Comparison of ENCODE assay signal across 20 cellular contexts in genomic region chr20:1674361-1674760, GRCh38. TPM values are rescaled to one million over a fixed set of nuclear protein-coding genes. Genes with fewer than 3 reads are reported as not detected.
DNase-seq lines count a peak whose midpoint lies in the region; ATAC-seq and TF ChIP-seq lines count a peak whose summit lies in the region.
"Had no signal": no experiment of that assay in that cellular context is flagged by ENCODE, and none has a peak within 500 bp of the region (broad histone marks: within the 10 kb centered on the region; RNA-seq: fewer than 3 reads in every experiment).

No MANE protein-coding gene starts in this region.

- H3K9me3 Mint-ChIP-seq in activated CD4-positive, alpha-beta T cell treated with anti-CD3 and anti-CD28 coated beads for 36 hours (ENCODE audit: low read depth): peaks cover 4% of the 10 kb centered on the region
- H3K9me3 Mint-ChIP-seq in activated CD4-positive, alpha-beta memory T cell treated with anti-CD3 and anti-CD28 coated beads for 36 hours: peaks cover 4% of the 10 kb centered on the region
- peaks cover 9% of the 10 kb centered on the region for H3K9me3 Mint-ChIP-seq in activated naive CD8-positive, alpha-beta T cell treated with anti-CD3 and anti-CD28 coated beads, Interleukin-2, amount 50 U/mL, for 24 hours
- H3K9me3 Mint-ChIP-seq: neural crest cell had no signal

- no peak overlapping the region for H2AFZ ChIP-seq in SK-N-SH (ENCODE audit: low read depth)

- peak; percentile 61 for DNase-seq in activated CD4-positive, alpha-beta T cell treated with anti-CD3 and anti-CD28 coated beads for 36 hours
- DNase-seq in activated CD4-positive, alpha-beta T cell treated with anti-CD3 and anti-CD28 coated beads for 1 hour: no peak
- peak; percentile 78 for DNase-seq in activated CD4-positive, alpha-beta memory T cell treated with anti-CD3 and anti-CD28 coated beads for 36 hours
- DNase-seq in activated naive CD8-positive, alpha-beta T cell treated with anti-CD3 and anti-CD28 coated beads, Interleukin-2, amount 50 U/mL, for 24 hours: no peak
- no peak for DNase-seq in stimulated activated naive CD8-positive, alpha-beta T cell treated with anti-CD3 and anti-CD28 coated beads, Interleukin-15, Interleukin-2, amounts not matched to agents 100 U/mL and 50 U/mL, for 24 hours
- DNase-seq in SK-N-SH: no peak
- DNase-seq: 8988T; cerebellar nuclear complex; EL; gastrocnemius medialis; H7; NCI-H2081; NCI-H69; stimulated activated naive B cell treated with anti-CD40 and anti-IgM and Interleukin-4, amounts not matched to agents 10 μg/mL and 1 μg/mL and 100 μg/mL, for 72 hours; SW 1271 had no signal

- POLR2A ChIA-PET in activated CD4-positive, alpha-beta T cell treated with anti-CD3 and anti-CD28 coated beads for 36 hours (lab: Charles Lee): no interaction called here
- POLR2A ChIA-PET in activated CD4-positive, alpha-beta memory T cell treated with anti-CD3 and anti-CD28 coated beads for 36 hours (lab: Charles Lee): interaction anchor here (1.2 to 1.7 kb wide), 2 partner anchors 10 kb away, joined by 4 to 11 read pairs; no protein-coding TSS in a partner anchor
- POLR2A ChIA-PET in SK-N-SH (lab: Yijun Ruan, JAX): no interaction called here

- H3K79me2 ChIP-seq in SK-N-SH (ENCODE audit: insufficient read depth): no peaks in the 10 kb centered on the region

- no peaks in the 10 kb centered on the region for H3K9me2 ChIP-seq in SK-N-SH

- no peak for TF ChIP-seq EP300 in SK-N-SH (IDR thresholded peaks at IDR 0.05; ENCODE audit: borderline replicate concordance in 1 of 2, low read depth in 1 of 2, low read length in 1 of 2)

- H3K4me3 ChIP-seq in SK-N-SH (ENCODE audit: low read depth in 2 of 2, low read length in 1 of 2): no peak overlapping the region
- H3K4me3 ChIP-seq: gastrocnemius medialis, lung had no signal

- H3K4me1 ChIP-seq in SK-N-SH (ENCODE audit: control insufficient read depth in 1 of 2, insufficient read depth in 2 of 2, low read depth in 1 of 2, low read length in 1 of 2): no peaks in the 10 kb centered on the region
- H3K4me1 ChIP-seq: gastrocnemius medialis had no signal

- no peaks in the 10 kb centered on the region for H3K27me3 Mint-ChIP-seq in activated CD4-positive, alpha-beta T cell treated with anti-CD3 and anti-CD28 coated beads for 36 hours
- no peaks in the 10 kb centered on the region for H3K27me3 Mint-ChIP-seq in activated CD4-positive, alpha-beta memory T cell treated with anti-CD3 and anti-CD28 coated beads for 36 hours
- no peaks in the 10 kb centered on the region for H3K27me3 Mint-ChIP-seq in activated naive CD8-positive, alpha-beta T cell treated with anti-CD3 and anti-CD28 coated beads, Interleukin-2, amount 50 U/mL, for 24 hours

- peak overlapping the region; percentile 28 for H3K4me3 Mint-ChIP-seq in activated CD4-positive, alpha-beta T cell treated with anti-CD3 and anti-CD28 coated beads for 36 hours
- peak overlapping the region; percentile 30 for H3K4me3 Mint-ChIP-seq in activated CD4-positive, alpha-beta memory T cell treated with anti-CD3 and anti-CD28 coated beads for 36 hours
- peak overlapping the region; percentile 53 for H3K4me3 Mint-ChIP-seq in activated naive CD8-positive, alpha-beta T cell treated with anti-CD3 and anti-CD28 coated beads, Interleukin-2, amount 50 U/mL, for 24 hours
- H3K4me3 Mint-ChIP-seq: neural crest cell; stimulated activated naive B cell treated with anti-CD40 and anti-IgM and Interleukin-4, amounts not matched to agents 10 μg/mL and 1 μg/mL and 100 μg/mL, for 72 hours had no signal

- no peaks in the 10 kb centered on the region; the same call in 1 of the 2 replicates for H3K27me3 ChIP-seq in SK-N-SH (ENCODE audit: insufficient read depth)

- H3K36me3 Mint-ChIP-seq in activated CD4-positive, alpha-beta T cell treated with anti-CD3 and anti-CD28 coated beads for 36 hours (ENCODE audit: low read depth): peaks cover 35% of the 10 kb centered on the region
- H3K36me3 Mint-ChIP-seq in activated CD4-positive, alpha-beta memory T cell treated with anti-CD3 and anti-CD28 coated beads for 36 hours: peaks cover 14% of the 10 kb centered on the region
- peaks cover 26% of the 10 kb centered on the region for H3K36me3 Mint-ChIP-seq in activated naive CD8-positive, alpha-beta T cell treated with anti-CD3 and anti-CD28 coated beads, Interleukin-2, amount 50 U/mL, for 24 hours (ENCODE audit: low read depth)
- H3K36me3 Mint-ChIP-seq: stimulated activated naive B cell treated with anti-CD40 and anti-IgM and Interleukin-4, amounts not matched to agents 10 μg/mL and 1 μg/mL and 100 μg/mL, for 72 hours had no signal

- H3K4me2 ChIP-seq in SK-N-SH: no peak overlapping the region

- H3K36me3 ChIP-seq in SK-N-SH (replicated peaks in 1 of 2; ENCODE audit: control insufficient read depth in 1 of 2, insufficient read depth in 2 of 2, low read length in 1 of 2): no peaks in the 10 kb centered on the region
- H3K36me3 ChIP-seq: gastrocnemius medialis had no signal

- peaks cover 95% of the 10 kb centered on the region for H3K4me1 Mint-ChIP-seq in activated CD4-positive, alpha-beta T cell treated with anti-CD3 and anti-CD28 coated beads for 36 hours
- H3K4me1 Mint-ChIP-seq in activated CD4-positive, alpha-beta memory T cell treated with anti-CD3 and anti-CD28 coated beads for 36 hours (ENCODE audit: low read depth): peaks cover 92% of the 10 kb centered on the region
- H3K4me1 Mint-ChIP-seq in activated naive CD8-positive, alpha-beta T cell treated with anti-CD3 and anti-CD28 coated beads, Interleukin-2, amount 50 U/mL, for 24 hours: peaks cover 97% of the 10 kb centered on the region
- H3K4me1 Mint-ChIP-seq: neural crest cell had no signal

- peak; percentile 54 for ATAC-seq in activated CD4-positive, alpha-beta T cell treated with anti-CD3 and anti-CD28 coated beads for 36 hours
- ATAC-seq in activated naive CD8-positive, alpha-beta T cell treated with anti-CD3 and anti-CD28 coated beads, Interleukin-2, amount 50 U/mL, for 24 hours: peak; percentile 41
- ATAC-seq in stimulated activated naive CD8-positive, alpha-beta T cell treated with anti-CD3 and anti-CD28 coated beads, Interleukin-15, Interleukin-2, amounts not matched to agents 100 U/mL and 50 U/mL, for 24 hours: peak; percentile 53
- ATAC-seq in GM18870 (IDR thresholded peaks at IDR 0.05; ENCODE audit: unreplicated experiment): no peak
- no peak for ATAC-seq in HG02870 (IDR thresholded peaks at IDR 0.05; ENCODE audit: unreplicated experiment)
- ATAC-seq: gastrocnemius medialis; HepG2; stimulated activated naive B cell treated with anti-CD40 and anti-IgM and Interleukin-4, amounts not matched to agents 10 μg/mL and 1 μg/mL and 100 μg/mL, for 72 hours had no signal

- H3F3A ChIP-seq in SK-N-SH (replicated peaks; ENCODE audit: insufficient read depth): no peaks in the 10 kb centered on the region

- TF ChIP-seq RAD21 in SK-N-SH (IDR thresholded peaks at IDR 0.05; ENCODE audit: low read length): no peak

- H3K9ac ChIP-seq in SK-N-SH: no peak overlapping the region

- no peaks in the 10 kb centered on the region for H4K20me1 ChIP-seq in SK-N-SH (ENCODE audit: insufficient read depth)

- peak overlapping the region; percentile 97 for H3K27ac Mint-ChIP-seq in activated CD4-positive, alpha-beta T cell treated with anti-CD3 and anti-CD28 coated beads for 36 hours
- peak overlapping the region; percentile 97 for H3K27ac Mint-ChIP-seq in activated CD4-positive, alpha-beta memory T cell treated with anti-CD3 and anti-CD28 coated beads for 36 hours
- peak overlapping the region; percentile 91 for H3K27ac Mint-ChIP-seq in activated naive CD8-positive, alpha-beta T cell treated with anti-CD3 and anti-CD28 coated beads, Interleukin-2, amount 50 U/mL, for 24 hours
- H3K27ac Mint-ChIP-seq: stimulated activated naive B cell treated with anti-CD40 and anti-IgM and Interleukin-4, amounts not matched to agents 10 μg/mL and 1 μg/mL and 100 μg/mL, for 72 hours had no signal

- CTCF ChIA-PET in activated CD4-positive, alpha-beta T cell treated with anti-CD3 and anti-CD28 coated beads for 36 hours (lab: Charles Lee): interaction anchor here (0.5 to 1.1 kb wide), 5 partner anchors 8 to 578 kb away, joined by 3 to 4 read pairs (median 3); no protein-coding TSS in a partner anchor
- CTCF ChIA-PET in activated CD4-positive, alpha-beta memory T cell treated with anti-CD3 and anti-CD28 coated beads for 36 hours (lab: Charles Lee): interaction anchor here (1.3 kb wide), 1 partner anchor 103 kb away, joined by 4 read pairs; no protein-coding TSS in a partner anchor
- CTCF ChIA-PET in SK-N-SH (lab: Yijun Ruan, JAX): interaction anchor here (0.9 kb wide), 1 partner anchor 9 kb away, joined by 3 read pairs; no protein-coding TSS in a partner anchor

- intact Hi-C loops in activated CD4-positive, alpha-beta T cell treated with anti-CD3 and anti-CD28 coated beads for 36 hours (cut with DNase I, micrococcal nuclease): no loop called here
- intact Hi-C loops in activated CD4-positive, alpha-beta memory T cell treated with anti-CD3 and anti-CD28 coated beads for 36 hours (cut with micrococcal nuclease): no loop called here

- no peak overlapping the region for H3K27ac ChIP-seq in SK-N-SH (ENCODE audit: low read depth in 2 of 2, low read length in 1 of 2)

- no peaks in the 10 kb centered on the region for H3K9me3 ChIP-seq in SK-N-SH
- H3K9me3 ChIP-seq: gastrocnemius medialis had no signal

- TF ChIP-seq CTCF in SK-N-SH (IDR thresholded peaks at IDR 0.05): no peak

- 58% methylated on average over 3 of the region's 3 CpGs for WGBS in SK-N-SH (ENCODE audit: low lambda C conversion rate)

TF ChIP-seq in SK-N-SH, 30 proteins besides CTCF, POLR2A, EP300 and RAD21 (continues in another document):
- TF ChIP-seq TEAD4 (IDR thresholded peaks at IDR 0.05; ENCODE audit: borderline replicate concordance, insufficient read depth) (no peak), MEF2A (IDR thresholded peaks at IDR 0.05; ENCODE audit: borderline replicate concordance, low read depth) (no peak), CHD2 (IDR thresholded peaks at IDR 0.05; ENCODE audit: low read length, partially characterized antibody) (no peak), RFX5 (IDR thresholded peaks at IDR 0.05; ENCODE audit: low read length) (no peak), MXI1 (IDR thresholded peaks at IDR 0.05; ENCODE audit: low read depth, low read length) (no peak)

RNA-seq across cellular contexts. Expression of gene SIRPG, which starts 16.8 kb away (rescaled TPM):
- total RNA-seq in activated CD4-positive, alpha-beta T cell treated with anti-CD3 and anti-CD28 coated beads for 36 hours: 10 to 100 TPM; 34.3 to 48.7 TPM
- total RNA-seq in activated CD4-positive, alpha-beta memory T cell treated with anti-CD3 and anti-CD28 coated beads for 36 hours: 10 to 100 TPM; 27.9 to 28.5 TPM
- polyA plus RNA-seq in SK-N-SH (2012; rRNA removed): not detected in 2 replicates
- not detected in 2 replicates for polyA plus RNA-seq in SK-N-SH (2012; cell fraction: cytosol; rRNA removed)
- polyA plus RNA-seq in SK-N-SH (2012; cell fraction: nucleus; rRNA removed): not detected in 2 replicates
- total RNA-seq: gastrocnemius medialis, H7, HepG2, neural crest cell had no signal
- polyA plus RNA-seq: HepG2 had no signal

RNA-seq across cellular contexts. Expression of gene SIRPB1, which starts 54.6 kb away (rescaled TPM):
- total RNA-seq in activated CD4-positive, alpha-beta T cell treated with anti-CD3 and anti-CD28 coated beads for 36 hours: 1 to 10 TPM; 1.0 to 2.1 TPM
- total RNA-seq in activated CD4-positive, alpha-beta memory T cell treated with anti-CD3 and anti-CD28 coated beads for 36 hours: 1 to 10 TPM; 1.3 to 2.0 TPM
- 0.19 and 0.53 TPM in 2 replicates for polyA plus RNA-seq in SK-N-SH (2012; rRNA removed)
- polyA plus RNA-seq in SK-N-SH (2012; cell fraction: cytosol; rRNA removed): 0.24 and 0.30 TPM in 2 replicates
- polyA plus RNA-seq in SK-N-SH (2012; cell fraction: nucleus; rRNA removed): 0.22 and 0.50 TPM in 2 replicates
- total RNA-seq: H7 had no signal

Comparison
In these comparisons a context has a peak if more than half of its experiments do, and no peak if none do; other contexts are left out.
1. DNase-seq: peak in activated CD4-positive, alpha-beta T cell treated with anti-CD3 and anti-CD28 coated beads for 36 hours (single experiment) and activated CD4-positive, alpha-beta memory T cell treated with anti-CD3 and anti-CD28 coated beads for 36 hours (single experiment); none in activated CD4-positive, alpha-beta T cell treated with anti-CD3 and anti-CD28 coated beads for 1 hour (single experiment), activated naive CD8-positive, alpha-beta T cell treated with anti-CD3 and anti-CD28 coated beads, Interleukin-2, amount 50 U/mL, for 24 hours (single experiment), stimulated activated naive CD8-positive, alpha-beta T cell treated with anti-CD3 and anti-CD28 coated beads, Interleukin-15, Interleukin-2, amounts not matched to agents 100 U/mL and 50 U/mL, for 24 hours (single experiment) and SK-N-SH (single experiment).
2. ATAC-seq: peak in activated CD4-positive, alpha-beta T cell treated with anti-CD3 and anti-CD28 coated beads for 36 hours (single experiment), activated naive CD8-positive, alpha-beta T cell treated with anti-CD3 and anti-CD28 coated beads, Interleukin-2, amount 50 U/mL, for 24 hours (single experiment) and stimulated activated naive CD8-positive, alpha-beta T cell treated with anti-CD3 and anti-CD28 coated beads, Interleukin-15, Interleukin-2, amounts not matched to agents 100 U/mL and 50 U/mL, for 24 hours (single experiment); none in GM18870 (single experiment) and HG02870 (single experiment).
3. Peak in every context shown above with its lines, with median percentiles within 50 percentile points of each other: H3K27ac Mint-ChIP-seq and H3K4me3 Mint-ChIP-seq.